In the genomic region with DNA sequence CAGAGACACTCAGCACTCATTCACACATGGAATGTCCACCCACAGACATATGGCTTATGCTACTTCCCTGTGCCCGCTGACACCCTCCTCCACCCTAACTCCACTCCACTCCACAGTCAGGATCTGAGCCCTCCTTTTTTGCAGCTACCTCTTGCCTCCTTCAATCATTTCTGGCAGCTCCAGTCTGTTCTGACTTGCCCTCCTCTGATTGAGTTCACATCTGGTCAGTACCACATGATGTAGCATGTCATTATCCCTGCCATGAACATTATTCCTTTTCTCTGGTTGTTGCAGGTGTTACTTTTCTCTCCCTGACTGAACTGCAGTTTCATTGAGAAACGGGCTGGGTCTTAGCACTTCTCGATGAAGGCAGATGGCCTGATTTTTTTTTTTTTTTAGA, we compare ENCODE assay signal across 29 cellular contexts.
DNase-seq lines count a peak whose midpoint lies in the region; ATAC-seq lines count a peak whose summit lies in the region.
"Had no signal": no experiment of that assay in that cellular context is flagged by ENCODE, and none has a peak within 500 bp of the region (broad histone marks: within the 10 kb centered on the region; RNA-seq: fewer than 3 reads in every experiment).

No MANE protein-coding gene starts in this region.

- ATAC-seq in esophagus mucosa (peak; percentile 18), HG02678 (IDR thresholded peaks at IDR 0.05; ENCODE audit: unreplicated experiment) (no peak)
- ATAC-seq: GM12878, GM23338 had no signal

- DNase-seq in NCI-H2171 treated with DMSO at 0.1 percent for 48 hours (lab: John Stamatoyannopoulos, UW) = peak; percentile 60
- no peak for DNase-seq in NCI-H2171 (lab: John Stamatoyannopoulos, UW)
- peak; percentile 20 to 67 for DNase-seq in NCI-H524 (lab: John Stamatoyannopoulos, UW)
- DNase-seq in RPMI8226 = no peak
- no peak for DNase-seq in NCI-H2227 (lab: John Stamatoyannopoulos, UW; ENCODE audit: unreplicated experiment)
- DNase-seq in NCI-H146 treated with DMSO at 0.1 percent for 48 hours (lab: John Stamatoyannopoulos, UW; ENCODE audit: unreplicated experiment) = no peak
- DNase-seq: 8988T; ACHN; CD4-positive, alpha-beta T cell; DMS79; EL; GDM1; H9; HFFc6; IMR-90; KG1; NCI-H1048; NCI-H1436; NCI-H187 treated with DMSO at 0.1 percent for 48 hours; NCI-H2107; NCI-H226; NCI-H510A; NCI-H774; PC-9; Right ventricle myocardium superior had no signal

Comparison
In these comparisons a context has a peak if more than half of its experiments do, and no peak if none do; other contexts are left out.
1. DNase-seq: peak in NCI-H2171 treated with DMSO at 0.1 percent for 48 hours (single experiment) and NCI-H524 (2 of 2); none in NCI-H2171 (single experiment), RPMI8226 (single experiment), NCI-H2227 (single experiment) and NCI-H146 treated with DMSO at 0.1 percent for 48 hours (single experiment).